ENCODE assay signal across 12 cellular contexts in the genomic region with DNA sequence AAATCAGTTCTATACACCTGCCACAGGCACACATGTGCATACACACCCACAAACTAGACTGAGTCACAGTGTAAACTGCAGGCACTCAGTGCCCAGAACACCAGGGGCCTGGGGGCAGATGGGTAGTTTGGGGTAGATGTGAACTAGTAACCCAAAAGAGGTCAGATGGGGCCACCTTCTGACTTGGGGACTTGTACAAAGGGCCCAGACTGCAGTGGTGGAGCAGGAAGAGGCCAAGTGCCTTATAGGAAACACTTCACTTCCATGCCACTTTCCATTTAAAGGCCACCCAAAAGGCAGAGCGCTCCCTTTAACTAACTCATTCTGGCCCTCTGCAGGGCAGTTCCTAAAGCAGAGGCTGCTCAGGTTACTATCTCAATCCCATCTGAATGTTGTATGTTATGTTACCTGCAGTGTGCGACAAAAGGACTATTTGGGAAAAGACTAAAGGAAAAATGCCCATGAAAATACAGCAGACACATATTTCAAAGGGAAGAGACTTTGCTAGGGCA.
"Had no signal": no experiment of that assay in that cellular context is flagged by ENCODE, and none has a peak within 500 bp of the region (broad histone marks: within the 10 kb centered on the region; RNA-seq: fewer than 3 reads in every experiment).

No MANE protein-coding gene starts in this region.

- H3K27ac ChIP-seq: SK-N-MC had no signal

- H3K4me3 ChIP-seq: left lung, SK-N-MC, tibial nerve had no signal

- ATAC-seq: activated CD4-positive, alpha-beta T cell treated with anti-CD3 and anti-CD28 coated beads for 36 hours; activated CD8-positive, alpha-beta T cell treated with anti-CD3 and anti-CD28 coated beads, Interleukin-2, amount 10 ng/mL, durations not matched to agents 7 days and 5 days; left lung; T-cell had no signal

- H3K27me3 ChIP-seq: left lung, tibial nerve had no signal

- DNase-seq: activated CD4-positive, alpha-beta T cell treated with anti-CD3 and anti-CD28 coated beads for 36 hours; activated CD8-positive, alpha-beta T cell treated with anti-CD3 and anti-CD28 coated beads, Interleukin-2, amount 10 ng/mL, durations not matched to agents 7 days and 5 days; activated naive CD4-positive, alpha-beta T cell treated with anti-CD3 and anti-CD28 coated beads, Interleukin-2, amount 50 U/mL, for 16 hours; erythroblast; glutamatergic neuron; left lung; stimulated activated CD4-positive, alpha-beta T cell treated with anti-CD3 and anti-CD28 coated beads, Interleukin-15, amount 100 ng/mL, for 24 hours; stimulated activated CD4-positive, alpha-beta T cell treated with anti-CD3 and anti-CD28 coated beads, Interleukin-4, amount 100 ng/mL, for 24 hours; T-cell; T1000 had no signal

- H3K9me3 ChIP-seq: left lung, tibial nerve had no signal
